Comparison of ENCODE assay signal across 22 cellular contexts in genomic region chr3:190178779-190179178, GRCh38. TPM values are rescaled to one million over a fixed set of nuclear protein-coding genes. Genes with fewer than 3 reads are reported as not detected.
"Had no signal": no experiment of that assay in that cellular context is flagged by ENCODE, and none has a peak within 500 bp of the region (broad histone marks: within the 10 kb centered on the region; RNA-seq: fewer than 3 reads in every experiment).

No MANE protein-coding gene starts in this region.

- H3K27me3 Mint-ChIP-seq: stimulated activated memory B cell treated with anti-CD40 and anti-IgM and Interleukin-4, amounts not matched to agents 10 μg/mL and 1 μg/mL and 100 μg/mL, for 72 hours had no signal

- H2AFZ ChIP-seq: hepatocyte had no signal

- H3K27me3 ChIP-seq: dorsolateral prefrontal cortex, hepatocyte, spleen, tibial nerve, upper lobe of right lung had no signal

- H3K27ac ChIP-seq: dorsolateral prefrontal cortex, hepatocyte, psoas muscle, spleen, tibial nerve, upper lobe of right lung had no signal

- H3K4me1 ChIP-seq: psoas muscle, spleen, tibial nerve, upper lobe of right lung had no signal

- H3K27ac Mint-ChIP-seq: naive thymus-derived CD4-positive, alpha-beta T cell; nephron progenitor cell; stimulated activated memory B cell treated with anti-CD40 and anti-IgM and Interleukin-4, amounts not matched to agents 10 μg/mL and 1 μg/mL and 100 μg/mL, for 72 hours; stimulated activated naive CD8-positive, alpha-beta T cell treated with anti-CD3 and anti-CD28 coated beads, Interleukin-15, Interleukin-2, amounts not matched to agents 100 ng/mL and 50 ng/mL, for 24 hours had no signal

- H3K4me3 Mint-ChIP-seq: naive thymus-derived CD4-positive, alpha-beta T cell; nephron progenitor cell; stimulated activated memory B cell treated with anti-CD40 and anti-IgM and Interleukin-4, amounts not matched to agents 10 μg/mL and 1 μg/mL and 100 μg/mL, for 72 hours; stimulated activated naive CD8-positive, alpha-beta T cell treated with anti-CD3 and anti-CD28 coated beads, Interleukin-15, Interleukin-2, amounts not matched to agents 100 ng/mL and 50 ng/mL, for 24 hours had no signal

- H3K4me3 ChIP-seq: dorsolateral prefrontal cortex, hepatocyte, lung, psoas muscle, spleen, tibial nerve, upper lobe of right lung had no signal

- H3K79me2 ChIP-seq: hepatocyte had no signal

- DNase-seq: cortex of kidney; dorsolateral prefrontal cortex; effector CD8-positive, alpha-beta T cell; foreskin melanocyte; head of caudate nucleus; left colon; left ventricle myocardium superior; naive thymus-derived CD4-positive, alpha-beta T cell; nephron progenitor cell; psoas muscle; retina; spleen; stimulated activated CD4-positive, alpha-beta T cell treated with anti-CD3 and anti-CD28 coated beads, Interleukin-15, amount 100 ng/mL, for 24 hours; stimulated activated CD4-positive, alpha-beta T cell treated with anti-CD3 and anti-CD28 coated beads, Interleukin-1b, Interleukin-23, amount 100 ng/mL, for 48 hours; stimulated activated CD4-positive, alpha-beta T cell treated with anti-CD3 and anti-CD28 coated beads, Interleukin-4, amount 100 ng/mL, for 24 hours; upper lobe of right lung had no signal

- ATAC-seq: left colon; left ventricle myocardium superior; naive thymus-derived CD4-positive, alpha-beta T cell; psoas muscle; sciatic nerve; stimulated activated memory B cell treated with anti-CD40 and anti-IgM and Interleukin-4, amounts not matched to agents 10 μg/mL and 1 μg/mL and 100 μg/mL, for 72 hours; upper lobe of right lung had no signal

- H3K9me3 ChIP-seq: psoas muscle, spleen, tibial nerve, upper lobe of right lung had no signal

- H3K4me1 Mint-ChIP-seq: stimulated activated memory B cell treated with anti-CD40 and anti-IgM and Interleukin-4, amounts not matched to agents 10 μg/mL and 1 μg/mL and 100 μg/mL, for 72 hours had no signal

- H3K9me3 Mint-ChIP-seq: stimulated activated memory B cell treated with anti-CD40 and anti-IgM and Interleukin-4, amounts not matched to agents 10 μg/mL and 1 μg/mL and 100 μg/mL, for 72 hours; stimulated activated naive CD8-positive, alpha-beta T cell treated with anti-CD3 and anti-CD28 coated beads, Interleukin-15, Interleukin-2, amounts not matched to agents 100 ng/mL and 50 ng/mL, for 24 hours had no signal

- H3K36me3 Mint-ChIP-seq: naive thymus-derived CD4-positive, alpha-beta T cell; stimulated activated memory B cell treated with anti-CD40 and anti-IgM and Interleukin-4, amounts not matched to agents 10 μg/mL and 1 μg/mL and 100 μg/mL, for 72 hours had no signal

- H3K4me2 ChIP-seq: hepatocyte had no signal

- H3K36me3 ChIP-seq: spleen, tibial nerve, upper lobe of right lung had no signal

RNA-seq across cellular contexts. Expression of gene P3H2, which starts 58.1 kb away (rescaled TPM):
- polyA plus RNA-seq: naive thymus-derived CD4-positive, alpha-beta T cell had no signal
